Comparison of ENCODE assay signal across 8 cellular contexts in genomic region chr4:139454111-139454600, GRCh38. TPM values are rescaled to one million over a fixed set of nuclear protein-coding genes. Genes with fewer than 3 reads are reported as not detected.
DNase-seq lines count a peak whose midpoint lies in the region; ATAC-seq and TF ChIP-seq lines count a peak whose summit lies in the region.

RAB33B (plus strand) TSS chr4:139454121; CDS start chr4:139454196, 75 bp downstream.

- H3K9me3 Mint-ChIP-seq in activated CD4-positive, alpha-beta memory T cell treated with anti-CD3 and anti-CD28 coated beads, Interleukin-2, amount 10 ng/mL, durations not matched to agents 7 days and 5 days = no peaks in the 10 kb centered on the region

- CTCF ChIA-PET in activated CD4-positive, alpha-beta memory T cell treated with anti-CD3 and anti-CD28 coated beads, Interleukin-2, amount 10 ng/mL, durations not matched to agents 7 days and 5 days (lab: Charles Lee) = interaction anchor here (1.5 to 1.6 kb wide), 3 partner anchors 8 to 158 kb away, joined by 3 to 6 read pairs (median 3); no protein-coding TSS in a partner anchor

- peak within 1 kb of the TSS; percentile 100 for H3K27ac Mint-ChIP-seq in activated CD4-positive, alpha-beta memory T cell treated with anti-CD3 and anti-CD28 coated beads, Interleukin-2, amount 10 ng/mL, durations not matched to agents 7 days and 5 days

- intact Hi-C loops in prostate gland (cut with DNase I) = loop anchor here (5.0 kb wide), 2 partner anchors 103 to 152 kb away; partner anchors contain the start of genes NAA15, NDUFC1 and SETD7

- H3K36me3 ChIP-seq in prostate gland = no peaks in the 10 kb centered on the region

- no peaks in the 10 kb centered on the region for H3K9me3 ChIP-seq in prostate gland

- peak; percentile 3 for ATAC-seq in GM18868 (IDR thresholded peaks at IDR 0.05; ENCODE audit: unreplicated experiment)
- peak; percentile 8 for ATAC-seq in HG03196 (IDR thresholded peaks at IDR 0.05; ENCODE audit: unreplicated experiment)
- ATAC-seq in HG03565 (IDR thresholded peaks at IDR 0.05; ENCODE audit: unreplicated experiment) = no peak
- no peak for ATAC-seq in GM18520 (IDR thresholded peaks at IDR 0.05; ENCODE audit: unreplicated experiment)

- H3K36me3 Mint-ChIP-seq in activated CD4-positive, alpha-beta memory T cell treated with anti-CD3 and anti-CD28 coated beads, Interleukin-2, amount 10 ng/mL, durations not matched to agents 7 days and 5 days (ENCODE audit: low read depth) = peaks cover 19% of the 10 kb centered on the region

- H3K4me3 Mint-ChIP-seq in activated CD4-positive, alpha-beta memory T cell treated with anti-CD3 and anti-CD28 coated beads, Interleukin-2, amount 10 ng/mL, durations not matched to agents 7 days and 5 days = peak within 1 kb of the TSS; percentile 93

- H3K4me1 ChIP-seq in prostate gland (replicated peaks) = peaks cover 4% of the 10 kb centered on the region

- peaks cover 63% of the 10 kb centered on the region for H3K4me1 Mint-ChIP-seq in activated CD4-positive, alpha-beta memory T cell treated with anti-CD3 and anti-CD28 coated beads, Interleukin-2, amount 10 ng/mL, durations not matched to agents 7 days and 5 days

- H3K27me3 ChIP-seq in prostate gland (replicated peaks; ENCODE audit: insufficient read depth) = no peaks in the 10 kb centered on the region

- H3K27ac ChIP-seq in prostate gland = peak within 1 kb of the TSS; percentile 97 to 98

- 0% methylated on average over 36 of the region's 36 CpGs for WGBS in prostate gland

- DNase-seq in AG10803 (ENCODE audit: low read depth) = peak; percentile 89
- DNase-seq in activated CD4-positive, alpha-beta memory T cell treated with anti-CD3 and anti-CD28 coated beads, Interleukin-2, amount 10 ng/mL, durations not matched to agents 7 days and 5 days = no peak
- DNase-seq in germinal center (ENCODE audit: low spot score) = peak; percentile 41
- no peak for DNase-seq in prostate gland (ENCODE audit: low spot score)

- H3K27me3 Mint-ChIP-seq in activated CD4-positive, alpha-beta memory T cell treated with anti-CD3 and anti-CD28 coated beads, Interleukin-2, amount 10 ng/mL, durations not matched to agents 7 days and 5 days = no peaks in the 10 kb centered on the region

- TF ChIP-seq POLR2A in prostate gland (IDR thresholded peaks at IDR 0.05) = peak; percentile 84

- peak within 1 kb of the TSS; percentile 99 for H3K4me3 ChIP-seq in AG10803 (ENCODE audit: low read length)
- H3K4me3 ChIP-seq in prostate gland = peak within 1 kb of the TSS; percentile 64 to 81

- TF ChIP-seq CTCF in AG10803 (conservative IDR thresholded peaks at IDR 0.05; ENCODE audit: low read length) = no peak
- no peak for TF ChIP-seq CTCF in prostate gland (IDR thresholded peaks at IDR 0.05)

- POLR2A ChIA-PET in activated CD4-positive, alpha-beta memory T cell treated with anti-CD3 and anti-CD28 coated beads, Interleukin-2, amount 10 ng/mL, durations not matched to agents 7 days and 5 days (lab: Charles Lee) = interaction anchor here (0.6 to 2.0 kb wide), 7 partner anchors 10 to 371 kb away, joined by 4 to 31 read pairs (median 6); partner anchors contain the start of gene SETD7

RNA-seq across cellular contexts. Expression of gene RAB33B, which starts in this region (rescaled TPM):
- 1 to 10 TPM; 7.0 to 7.6 TPM for total RNA-seq in activated CD4-positive, alpha-beta memory T cell treated with anti-CD3 and anti-CD28 coated beads, Interleukin-2, amount 10 ng/mL, durations not matched to agents 7 days and 5 days
- total RNA-seq in prostate gland = 10 to 100 TPM in 1 of 2 donors, 1 to 10 TPM in 1; 6.2 to 12.0 TPM

Comparison
In these comparisons a context has a peak if more than half of its experiments do, and no peak if none do; other contexts are left out.
1. DNase-seq: peak in AG10803 (single experiment) and germinal center (single experiment); none in activated CD4-positive, alpha-beta memory T cell treated with anti-CD3 and anti-CD28 coated beads, Interleukin-2, amount 10 ng/mL, durations not matched to agents 7 days and 5 days (single experiment) and prostate gland (single experiment).
2. ATAC-seq: peak in GM18868 (single experiment) and HG03196 (single experiment); none in HG03565 (single experiment) and GM18520 (single experiment).